Comparison of ENCODE assay signal across 17 cellular contexts in the genomic region with DNA sequence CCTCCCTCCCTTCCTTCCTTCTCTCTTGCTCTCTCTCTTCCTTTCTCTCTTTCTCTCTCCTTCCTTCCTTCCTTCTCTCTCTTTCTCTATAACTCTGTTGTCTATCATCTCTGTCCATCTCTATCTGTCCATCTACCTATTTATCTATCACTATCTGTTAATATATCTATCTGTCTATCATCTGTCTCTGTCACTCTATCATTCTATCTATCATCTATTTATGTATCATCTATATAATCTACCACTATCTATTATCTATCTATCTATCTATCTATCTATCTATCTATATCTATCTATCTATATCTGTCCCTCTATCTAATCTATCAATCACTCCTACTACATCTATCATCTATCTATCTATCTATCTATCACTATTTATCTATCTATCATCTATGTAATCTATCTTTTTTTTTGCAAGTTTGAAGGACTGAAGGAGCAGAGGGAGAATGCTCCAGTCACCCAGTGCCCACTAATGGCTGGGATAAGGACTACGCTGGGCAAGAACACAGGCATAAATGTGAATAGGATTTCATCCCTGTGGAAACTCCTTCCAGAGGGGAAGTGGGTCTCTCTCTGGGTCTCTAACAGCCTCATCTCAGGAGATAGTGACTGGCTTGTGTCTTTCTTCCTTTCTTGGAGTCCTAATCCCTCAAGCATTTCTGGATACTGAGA.
A peak's percentile ranks its signal among the peaks of the same experiment; 100 is the strongest.
DNase-seq lines count a peak whose midpoint lies in the region; ATAC-seq, FAIRE-seq and TF ChIP-seq lines count a peak whose summit lies in the region.
"Had no signal": no experiment of that assay in that cellular context is flagged by ENCODE, and none has a peak within 500 bp of the region (broad histone marks: within the 10 kb centered on the region; RNA-seq: fewer than 3 reads in every experiment).

No MANE protein-coding gene starts in this region.

- no peaks in the 10 kb centered on the region for H3K79me2 ChIP-seq in Loucy (ENCODE audit: insufficient read depth, low read length)
- no peaks in the 10 kb centered on the region for H3K79me2 ChIP-seq in mesendoderm (ENCODE audit: control insufficient read depth, insufficient read depth, low read length)

- ATAC-seq in GM19035 (IDR thresholded peaks at IDR 0.05; ENCODE audit: unreplicated experiment) (no peak), GM19455 (IDR thresholded peaks at IDR 0.05; ENCODE audit: unreplicated experiment) (no peak)
- ATAC-seq: body of pancreas, T-cell had no signal

- no peak overlapping the region for H2BK5ac ChIP-seq in mesendoderm (ENCODE audit: low read length)

- H3K9ac ChIP-seq in Loucy (ENCODE audit: low read depth, low read length, poor library complexity, severe bottlenecking) (no peak overlapping the region), mesendoderm (ENCODE audit: low read length) (no peak overlapping the region)

- no peaks in the 10 kb centered on the region for H3K79me1 ChIP-seq in mesendoderm (ENCODE audit: low read length)

- no peaks in the 10 kb centered on the region for H3K9me3 ChIP-seq in Loucy (ENCODE audit: insufficient read depth, low read depth, low read length)
- H3K9me3 ChIP-seq: body of pancreas, tibial artery had no signal

- no peak overlapping the region for H3K56ac ChIP-seq in mesendoderm (ENCODE audit: low read length)

- H3K27ac ChIP-seq in mesendoderm (ENCODE audit: low read depth, low read length): no peak overlapping the region
- H3K27ac ChIP-seq: body of pancreas, tibial artery had no signal

- no peak overlapping the region for H3K18ac ChIP-seq in mesendoderm (ENCODE audit: low read length)

- TF ChIP-seq CTCF in Loucy (conservative IDR thresholded peaks at IDR 0.05; ENCODE audit: low read length) (peak; percentile 42), cardiac fibroblast (IDR thresholded peaks at IDR 0.05; ENCODE audit: low read depth, low read length) (peak; percentile 44)

- no peak overlapping the region for H4K8ac ChIP-seq in mesendoderm (ENCODE audit: low read depth, low read length)

- no peak overlapping the region for H2BK15ac ChIP-seq in mesendoderm (replicated peaks; ENCODE audit: low read depth)

- H3K4me2 ChIP-seq in Loucy (ENCODE audit: low read depth, low read length, poor library complexity, severe bottlenecking) (no peak overlapping the region), mesendoderm (ENCODE audit: low read length) (no peak overlapping the region)

- DNase-seq in EH (ENCODE audit: low read depth): peak; percentile 26
- peak; percentile 26 to 32 for DNase-seq in cardiac fibroblast (ENCODE audit: low read depth in 2 of 2)
- DNase-seq in mesendoderm: peak; percentile 21
- DNase-seq in GM12891 (ENCODE audit: insufficient read length, low spot score): no peak
- DNase-seq in A172 (ENCODE audit: low spot score): no peak
- DNase-seq: activated T-cell treated with anti-CD3 and anti-CD28 coated beads, Interleukin-2, amount 50 U/mL, for 48 hours; body of pancreas; DMS79; MM.1S; NCI-H2227 treated with DMSO at 0.1 percent for 48 hours; T-cell; tibial artery had no signal

- TF ChIP-seq POLR2A in GM12891 (IDR thresholded peaks at IDR 0.05; ENCODE audit: low read depth, low read length): no peak

- H2BK120ac ChIP-seq in mesendoderm (ENCODE audit: low read depth, low read length): no peak overlapping the region

- H3K23ac ChIP-seq in mesendoderm (ENCODE audit: low read length): no peak overlapping the region

- no peaks in the 10 kb centered on the region for H3K9me2 ChIP-seq in Loucy (replicated peaks; ENCODE audit: low read depth, low read length)

- H4K20me1 ChIP-seq in Loucy (ENCODE audit: insufficient read depth, low read length, poor library complexity, severe bottlenecking): no peaks in the 10 kb centered on the region

- no peak overlapping the region for H2AK5ac ChIP-seq in mesendoderm (ENCODE audit: low read length)

- H3K4me1 ChIP-seq in Loucy (ENCODE audit: insufficient read depth, low read length, poor library complexity, severe bottlenecking) (peaks cover 51% of the 10 kb centered on the region), mesendoderm (ENCODE audit: control insufficient read depth, low read depth, low read length) (no peaks in the 10 kb centered on the region)

- H2AFZ ChIP-seq in Loucy (ENCODE audit: low read length): no peak overlapping the region

- H3K4me3 ChIP-seq in Loucy (ENCODE audit: low read length, poor library complexity, severe bottlenecking): no peak overlapping the region
- no peak overlapping the region for H3K4me3 ChIP-seq in cardiac fibroblast (replicated peaks in 1 of 2; ENCODE audit: low read depth in 2 of 2, low read length in 2 of 2)
- H3K4me3 ChIP-seq in mesendoderm (ENCODE audit: low read length): no peak overlapping the region
- H3K4me3 ChIP-seq: body of pancreas, lung, tibial artery had no signal

- peaks cover 4% of the 10 kb centered on the region for H3F3A ChIP-seq in Loucy (ENCODE audit: low read depth)

- no peak for FAIRE-seq in GM12891 (lab: Jason Lieb, UNC)
- FAIRE-seq: GM19239 had no signal

- H3K36me3 ChIP-seq in Loucy (ENCODE audit: insufficient read depth, low read length) (no peaks in the 10 kb centered on the region), mesendoderm (ENCODE audit: control insufficient read depth, insufficient read depth, low read length) (no peaks in the 10 kb centered on the region)
- H3K36me3 ChIP-seq: tibial artery had no signal

- no CpG with 5 or more reads among the region's 1 CpG for WGBS in mesendoderm (ENCODE audit: extremely low coverage, insufficient coverage, low lambda C conversion rate)

- H4K5ac ChIP-seq in mesendoderm (ENCODE audit: low read length): no peak overlapping the region

- H3K27me3 ChIP-seq in Loucy (ENCODE audit: insufficient read depth, low read length, poor library complexity, severe bottlenecking) (no peaks in the 10 kb centered on the region), mesendoderm (ENCODE audit: insufficient read depth, low read length, poor library complexity) (no peaks in the 10 kb centered on the region)
- H3K27me3 ChIP-seq: body of pancreas, tibial artery had no signal

- no peak overlapping the region for H3K4ac ChIP-seq in mesendoderm (ENCODE audit: low read depth, low read length)

TF ChIP-seq in GM12891, 5 proteins besides CTCF, POLR2A, EP300 and RAD21:
- TF ChIP-seq PAX5 (IDR thresholded peaks at IDR 0.05; ENCODE audit: insufficient read depth, low read length, severe bottlenecking) (no peak), TAF1 (IDR thresholded peaks at IDR 0.05; ENCODE audit: low read depth, low read length) (no peak), SPI1 (IDR thresholded peaks at IDR 0.05; ENCODE audit: low read depth, low read length) (no peak), POLR2AphosphoS5 (IDR thresholded peaks at IDR 0.05; ENCODE audit: low read depth, low read length) (no peak), POU2F2 (IDR thresholded peaks at IDR 0.05; ENCODE audit: low read depth, low read length) (no peak)
TF ChIP-seq in GM12891: peak in this region for 0.

Comparison
In these comparisons a context has a peak if more than half of its experiments do, and no peak if none do; other contexts are left out.
1. DNase-seq: peak in EH (single experiment), cardiac fibroblast (2 of 2) and mesendoderm (single experiment); none in GM12891 (single experiment) and A172 (single experiment).